7 cellular contexts compared by ENCODE assay signal in the genomic region with DNA sequence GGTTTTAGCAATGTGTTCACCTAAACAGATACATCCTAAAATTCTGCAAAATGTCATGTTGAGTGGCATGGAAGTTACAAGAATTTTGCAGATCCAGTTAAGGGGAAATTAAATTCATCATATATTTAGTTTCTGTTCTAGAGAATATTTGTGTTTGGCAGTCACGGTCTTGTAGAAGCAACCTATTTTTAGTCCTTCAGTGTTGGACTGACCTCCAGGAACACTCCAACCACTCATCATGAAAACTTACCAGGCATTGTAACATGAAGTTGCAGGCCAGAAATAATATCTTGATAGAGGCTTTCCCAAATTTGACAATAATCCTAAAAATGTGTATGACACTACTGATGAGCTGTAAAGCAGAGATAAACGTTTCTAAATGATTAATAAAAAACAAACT.
A peak's percentile ranks its signal among the peaks of the same experiment; 100 is the strongest.
DNase-seq lines count a peak whose midpoint lies in the region; ATAC-seq and TF ChIP-seq lines count a peak whose summit lies in the region.
"Not testable (repeated sequence)": the region's sequence is repeated elsewhere in the genome, so short reads cannot be mapped to it uniquely, and the experiment has no call there.

No MANE protein-coding gene starts in this region.

- H3K27ac ChIP-seq in cardiac muscle cell, result peak overlapping the region; percentile 88
- H3K27ac ChIP-seq in heart left ventricle, result peak overlapping the region in 2 of 12 donors; percentile 4 to 46
- H3K27ac ChIP-seq in heart right ventricle, result peak overlapping the region in 2 of 10 donors; percentile 35 to 52
- H3K27ac ChIP-seq in left ventricle myocardium inferior (replicated peaks), result peak overlapping the region; percentile 66
- H3K27ac ChIP-seq in tibial artery, result peak overlapping the region; percentile 41 to 65

- ATAC-seq in Right ventricle myocardium superior (ENCODE audit: poor library complexity) (peak; percentile 82), heart left ventricle (peak in 3 of 4 donors; percentile 70 to 87 (median 72)), heart right ventricle (peak in 5 of 8 donors; percentile 42 to 87 (median 55)), left ventricle myocardium superior (peak; percentile 80)

- not testable (repeated sequence) for TF ChIP-seq POLR2A in heart left ventricle (IDR thresholded peaks at IDR 0.05)

- 19 to 31% (median 21%) methylated on average over 2 of the region's 2 CpGs for WGBS in heart left ventricle, 4 donors
- 15 to 23% methylated on average over 2 of the region's 2 CpGs for WGBS in heart right ventricle, 2 donors

- H3K4me1 ChIP-seq in cardiac muscle cell (ENCODE audit: low read depth) (peaks cover 14% of the 10 kb centered on the region), tibial artery (peaks cover 0 to 30% (median 0%) of the 10 kb centered on the region in 4 donors)
- H3K4me1 ChIP-seq in heart left ventricle, heart right ventricle, left ventricle myocardium inferior: not testable (repeated sequence)

- intact Hi-C loops in Right ventricle myocardium superior (cut with DNase I); heart right ventricle (cut with DNase I); left ventricle myocardium inferior (cut with micrococcal nuclease); left ventricle myocardium superior (cut with micrococcal nuclease); tibial artery (cut with DNase I; ENCODE audit: low total_unique reads): not testable (repeated sequence)
- intact Hi-C loops in heart left ventricle (cut with DNase I), result loop anchor here in 2 of 10 donors (5.0 kb wide), 1 partner anchor 193 kb away; no protein-coding TSS in a partner anchor

- not testable (repeated sequence) for H3K4me3 ChIP-seq in cardiac muscle cell, heart left ventricle, heart right ventricle, left ventricle myocardium inferior, tibial artery

- not testable (repeated sequence) for DNase-seq in Right ventricle myocardium superior, heart left ventricle, left ventricle myocardium inferior, left ventricle myocardium superior, tibial artery
- DNase-seq in cardiac muscle cell (ENCODE audit: low read depth in 1 of 2, low spot score in 1 of 2) (peak in 1 of 2 donors; percentile 44), heart right ventricle (peak in 1 of 2 donors; percentile 9)

- H3K9me3 ChIP-seq in cardiac muscle cell (ENCODE audit: low read depth); heart left ventricle; heart right ventricle; left ventricle myocardium inferior (replicated peaks); tibial artery: not testable (repeated sequence)

- not testable (repeated sequence) for TF ChIP-seq CTCF in cardiac muscle cell (IDR thresholded peaks at IDR 0.05; ENCODE audit: low read depth, low read length); heart left ventricle (IDR thresholded peaks at IDR 0.05); heart right ventricle (IDR thresholded peaks at IDR 0.05); left ventricle myocardium inferior (IDR thresholded peaks at IDR 0.05; ENCODE audit: borderline replicate concordance); tibial artery (IDR thresholded peaks at IDR 0.05)

- H3K27me3 ChIP-seq in cardiac muscle cell; heart left ventricle; heart right ventricle; left ventricle myocardium inferior (ENCODE audit: low read depth); tibial artery: not testable (repeated sequence)

- not testable (repeated sequence) for H3K36me3 ChIP-seq in cardiac muscle cell, heart left ventricle, heart right ventricle, left ventricle myocardium inferior, tibial artery
